Comparison of ENCODE assay signal across 8 cellular contexts in genomic region chr20:3470627-3471396, GRCh38. TPM values are rescaled to one million over a fixed set of nuclear protein-coding genes. Genes with fewer than 3 reads are reported as not detected.
A peak's percentile ranks its signal among the peaks of the same experiment; 100 is the strongest.
DNase-seq lines count a peak whose midpoint lies in the region; ATAC-seq and TF ChIP-seq lines count a peak whose summit lies in the region.

Gene ATRN, plus strand, starts transcription at chr20:3471018. Its CDS starts 90 bp downstream, at chr20:3471108.

- DNase-seq in COLO668 (lab: John Stamatoyannopoulos, UW; ENCODE audit: unreplicated experiment), result peak; percentile 95
- DNase-seq in HS-27A (ENCODE audit: low read depth), result peak; percentile 57
- peak; percentile 80 for DNase-seq in NOMO-1 treated with dmso at 0.1 percent for 144 hours (lab: John Stamatoyannopoulos, UW; ENCODE audit: unreplicated experiment)
- DNase-seq in activated CD8-positive, alpha-beta memory T cell treated with anti-CD3 and anti-CD28 coated beads, Interleukin-2, amount 50 U/mL, for 24 hours (ENCODE audit: extremely low read depth), result peak; percentile 78
- DNase-seq in endodermal cell, result peak; percentile 94
- peak; percentile 77 for DNase-seq in stimulated activated CD8-positive, alpha-beta memory T cell treated with anti-CD3 and anti-CD28 coated beads, Interleukin-15, amount 100 ng/mL, for 1 hour (ENCODE audit: low read depth)

- TF ChIP-seq CTCF in endodermal cell (conservative IDR thresholded peaks at IDR 0.05), result peak; percentile 9

- H3K27ac ChIP-seq in endodermal cell (ENCODE audit: low read depth, low read length), result peak within 1 kb of the TSS; percentile 58
- peak within 1 kb of the TSS; percentile 60 for H3K27ac ChIP-seq in mesodermal cell (ENCODE audit: low read depth, low read length, severe bottlenecking)

- no peaks in the 10 kb centered on the region for H3K36me3 Mint-ChIP-seq in endodermal cell (ENCODE audit: low read depth)

- H3K4me3 Mint-ChIP-seq in endodermal cell, result peak within 1 kb of the TSS; percentile 91

- peak within 1 kb of the TSS; percentile 69 for H3K27ac Mint-ChIP-seq in endodermal cell

- peaks cover 7% of the 10 kb centered on the region for H3K27me3 ChIP-seq in endodermal cell (ENCODE audit: control insufficient read depth, insufficient read depth, low read length, poor library complexity, severe bottlenecking)

- H3K4me1 Mint-ChIP-seq in endodermal cell, result peaks cover 25% of the 10 kb centered on the region

- peak; percentile 84 for ATAC-seq in GM19463 (IDR thresholded peaks at IDR 0.05; ENCODE audit: unreplicated experiment)

- no peaks in the 10 kb centered on the region for H3K36me3 ChIP-seq in endodermal cell (ENCODE audit: control insufficient read depth, insufficient read depth, low read length)
- no peaks in the 10 kb centered on the region for H3K36me3 ChIP-seq in mesodermal cell (ENCODE audit: control insufficient read depth, insufficient read depth, low read length)

- H3K4me3 ChIP-seq in endodermal cell (ENCODE audit: low read length) (peak within 1 kb of the TSS; percentile 99), mesodermal cell (ENCODE audit: extremely low read depth, insufficient read depth, low read length, poor library complexity, severe bottlenecking) (peak within 1 kb of the TSS; percentile 85)

- 0% methylated on average over 16 to 95 of the region's 95 CpGs for WGBS in endodermal cell (ENCODE audit: insufficient coverage in 1 of 2, insufficient read length in 1 of 2), 2 experiments
- WGBS in mesodermal cell (ENCODE audit: insufficient coverage in 2 of 2), 2 experiments, result 0 to 1% methylated on average over 63 to 87 of the region's 95 CpGs

- H3K4me1 ChIP-seq in endodermal cell (ENCODE audit: control insufficient read depth, insufficient read depth, low read length), result no peaks in the 10 kb centered on the region
- peaks cover 9% of the 10 kb centered on the region for H3K4me1 ChIP-seq in mesodermal cell (ENCODE audit: control insufficient read depth, insufficient read depth, low read length, poor library complexity, severe bottlenecking)

- H3K9me3 Mint-ChIP-seq in endodermal cell, result no peaks in the 10 kb centered on the region

- H3K9ac ChIP-seq in endodermal cell (ENCODE audit: extremely low read depth, low read length, poor library complexity, severe bottlenecking), result peak within 1 kb of the TSS; percentile 57

- H3K9me3 ChIP-seq in endodermal cell (ENCODE audit: control insufficient read depth, low read length) (no peaks in the 10 kb centered on the region), mesodermal cell (ENCODE audit: control insufficient read depth, low read length) (no peaks in the 10 kb centered on the region)

- H3K27me3 Mint-ChIP-seq in endodermal cell (ENCODE audit: insufficient read depth), result peaks cover 55% of the 10 kb centered on the region

RNA-seq across cellular contexts. Expression of gene ATRN, which starts in this region (rescaled TPM):
- total RNA-seq in endodermal cell, result 10 to 100 TPM; 27.4 to 31.2 TPM
- 26.3 TPM for polyA plus RNA-seq in endodermal cell (2013, experiment 1 of 2)
- polyA plus RNA-seq in endodermal cell (2013, experiment 2 of 2), result 22.9 TPM
- polyA plus RNA-seq in mesodermal cell (2013, experiment 1 of 2), result 25.8 TPM
- polyA plus RNA-seq in mesodermal cell (2013, experiment 2 of 2), result 23.9 TPM

Comparison
In these comparisons a context has a peak if more than half of its experiments do, and no peak if none do; other contexts are left out.
1. Peak in every context shown above with its lines: DNase-seq, ATAC-seq, H3K4me3 ChIP-seq and H3K27ac ChIP-seq.